ENCODE assay signal across 12 cellular contexts in the genomic region with DNA sequence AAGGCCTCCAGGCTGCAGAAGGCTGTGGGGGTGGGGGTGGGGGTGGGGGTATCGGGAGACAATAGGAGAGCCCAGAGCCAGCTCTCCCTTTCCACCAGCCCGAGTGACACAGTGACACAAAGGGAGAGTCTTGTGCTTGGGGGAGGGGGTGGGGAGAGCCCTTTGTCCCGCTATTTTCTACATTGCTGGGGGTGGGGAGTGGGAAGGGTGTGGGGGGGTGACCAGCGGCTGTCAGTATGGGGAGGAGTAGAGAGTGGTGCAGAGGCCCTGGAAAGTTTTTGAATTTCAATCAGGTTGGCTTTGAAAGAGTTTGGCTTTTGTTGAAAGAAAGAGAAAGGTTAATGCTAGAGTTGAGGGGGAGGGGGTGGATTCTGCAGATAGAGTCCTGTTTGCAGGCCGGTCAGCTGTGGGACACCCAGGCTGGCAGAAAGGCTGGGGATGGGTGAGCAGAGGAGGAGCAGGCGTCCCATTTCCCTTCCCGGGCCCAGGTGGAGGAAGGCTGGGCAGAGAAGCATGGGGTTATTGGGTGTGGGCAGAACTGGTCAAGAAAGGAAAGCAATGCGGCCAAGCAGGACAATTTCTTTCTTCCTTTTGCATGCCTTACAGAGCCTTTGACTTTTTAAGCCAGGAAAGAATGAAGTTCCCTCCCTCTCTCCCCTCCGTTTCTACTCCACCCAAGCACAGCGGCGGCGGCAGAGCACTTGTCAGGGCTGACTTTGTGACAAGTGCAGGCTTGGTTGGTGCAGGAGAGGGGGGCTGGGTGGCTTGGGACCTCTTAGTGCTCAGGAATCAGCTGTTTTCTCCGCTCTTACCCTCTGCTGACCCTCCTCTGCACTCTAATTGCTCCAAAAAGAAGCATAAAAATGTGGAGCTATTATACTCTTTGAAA.
DNase-seq lines count a peak whose midpoint lies in the region; TF ChIP-seq lines count a peak whose summit lies in the region.
"Had no signal": no experiment of that assay in that cellular context is flagged by ENCODE, and none has a peak within 500 bp of the region (broad histone marks: within the 10 kb centered on the region; RNA-seq: fewer than 3 reads in every experiment).

No MANE protein-coding gene starts in this region.

- H3K27ac ChIP-seq in HUES64 (ENCODE audit: low read depth, low read length) = peak overlapping the region; percentile 90; the same call in 1 of the 2 replicates
- peak overlapping the region; percentile 36 for H3K27ac ChIP-seq in iPS-18a (ENCODE audit: low read length)
- H3K27ac ChIP-seq: C4-2B had no signal

- H3K4me1 Mint-ChIP-seq in progenitor cell of endocrine pancreas (ENCODE audit: low read depth) = peaks cover 10% of the 10 kb centered on the region
- H3K4me1 Mint-ChIP-seq: activated T-helper 17 cell treated with anti-CD3 and anti-CD28 coated beads, Interleukin-2, amount 50 U/mL, for 72 hours had no signal

- under 1% methylated on average over 12 of the region's 13 CpGs for WGBS in HUES64

- H3K27me3 ChIP-seq in HUES64 (ENCODE audit: insufficient read depth, low read length) = peaks cover 91% of the 10 kb centered on the region
- H3K27me3 ChIP-seq in iPS-18a (ENCODE audit: control insufficient read depth, insufficient read depth, low read length) = peaks cover 59% of the 10 kb centered on the region

- no peak for TF ChIP-seq CTCF in progenitor cell of endocrine pancreas (IDR thresholded peaks at IDR 0.05; ENCODE audit: unreplicated experiment)

- H3K4me1 ChIP-seq in HUES64 (ENCODE audit: insufficient read depth, low read length) = peaks cover 39% of the 10 kb centered on the region
- H3K4me1 ChIP-seq in iPS-18a (ENCODE audit: control insufficient read depth, low read depth, low read length) = peaks cover 46% of the 10 kb centered on the region

- H3K36me3 Mint-ChIP-seq in progenitor cell of endocrine pancreas (ENCODE audit: insufficient read depth) = no peaks in the 10 kb centered on the region

- H3K4me3 Mint-ChIP-seq in progenitor cell of endocrine pancreas (ENCODE audit: low read depth) = no peak overlapping the region
- H3K4me3 Mint-ChIP-seq: activated T-helper 17 cell treated with anti-CD3 and anti-CD28 coated beads, Interleukin-2, amount 50 U/mL, for 72 hours had no signal

- peak overlapping the region; percentile 49 for H3K9ac ChIP-seq in HUES64 (ENCODE audit: low read depth, low read length)
- peak overlapping the region; percentile 43 for H3K9ac ChIP-seq in iPS-18a (ENCODE audit: low read length)

- peak overlapping the region; percentile 49 for H3K4me3 ChIP-seq in HUES64 (ENCODE audit: low read length)
- peak overlapping the region; percentile 54 for H3K4me3 ChIP-seq in iPS-18a (ENCODE audit: low read length)

- peak overlapping the region; percentile 82 for H3K27ac Mint-ChIP-seq in progenitor cell of endocrine pancreas
- H3K27ac Mint-ChIP-seq: activated T-helper 17 cell treated with anti-CD3 and anti-CD28 coated beads, Interleukin-2, amount 50 U/mL, for 72 hours had no signal

- H3K36me3 ChIP-seq in HUES64 (ENCODE audit: insufficient read depth, low read length) (no peaks in the 10 kb centered on the region), iPS-18a (ENCODE audit: control insufficient read depth, low read depth, low read length) (no peaks in the 10 kb centered on the region)

- no peaks in the 10 kb centered on the region for H3K9me3 Mint-ChIP-seq in progenitor cell of endocrine pancreas (ENCODE audit: low read depth)
- H3K9me3 Mint-ChIP-seq: activated T-helper 17 cell treated with anti-CD3 and anti-CD28 coated beads, Interleukin-2, amount 50 U/mL, for 72 hours had no signal

- DNase-seq in cerebellar cortex (ENCODE audit: low spot score) = peak; percentile 32
- DNase-seq in progenitor cell of endocrine pancreas (ENCODE audit: low spot score, unreplicated experiment) = no peak
- no peak for DNase-seq in DMS79 (lab: John Stamatoyannopoulos, UW)
- DNase-seq in epidermal melanocyte (ENCODE audit: insufficient read length, low spot score) = no peak
- DNase-seq in NCI-H1105 treated with DMSO at 0.1 percent for 48 hours (lab: John Stamatoyannopoulos, UW) = no peak
- DNase-seq in UCSD-AML1 (lab: John Stamatoyannopoulos, UW; ENCODE audit: unreplicated experiment) = no peak
- DNase-seq: activated CD4-positive, alpha-beta T cell treated with anti-CD3 and anti-CD28 coated beads for 48 hours; SW 1271 had no signal

- H3K9me3 ChIP-seq in HUES64 (ENCODE audit: insufficient read depth, low read depth, low read length) (no peaks in the 10 kb centered on the region), iPS-18a (ENCODE audit: control insufficient read depth, low read depth, low read length) (no peaks in the 10 kb centered on the region)

- H3K27me3 Mint-ChIP-seq in progenitor cell of endocrine pancreas = peaks cover 17% of the 10 kb centered on the region
